1 cellular context compared by ENCODE assay signal in the genomic region with DNA sequence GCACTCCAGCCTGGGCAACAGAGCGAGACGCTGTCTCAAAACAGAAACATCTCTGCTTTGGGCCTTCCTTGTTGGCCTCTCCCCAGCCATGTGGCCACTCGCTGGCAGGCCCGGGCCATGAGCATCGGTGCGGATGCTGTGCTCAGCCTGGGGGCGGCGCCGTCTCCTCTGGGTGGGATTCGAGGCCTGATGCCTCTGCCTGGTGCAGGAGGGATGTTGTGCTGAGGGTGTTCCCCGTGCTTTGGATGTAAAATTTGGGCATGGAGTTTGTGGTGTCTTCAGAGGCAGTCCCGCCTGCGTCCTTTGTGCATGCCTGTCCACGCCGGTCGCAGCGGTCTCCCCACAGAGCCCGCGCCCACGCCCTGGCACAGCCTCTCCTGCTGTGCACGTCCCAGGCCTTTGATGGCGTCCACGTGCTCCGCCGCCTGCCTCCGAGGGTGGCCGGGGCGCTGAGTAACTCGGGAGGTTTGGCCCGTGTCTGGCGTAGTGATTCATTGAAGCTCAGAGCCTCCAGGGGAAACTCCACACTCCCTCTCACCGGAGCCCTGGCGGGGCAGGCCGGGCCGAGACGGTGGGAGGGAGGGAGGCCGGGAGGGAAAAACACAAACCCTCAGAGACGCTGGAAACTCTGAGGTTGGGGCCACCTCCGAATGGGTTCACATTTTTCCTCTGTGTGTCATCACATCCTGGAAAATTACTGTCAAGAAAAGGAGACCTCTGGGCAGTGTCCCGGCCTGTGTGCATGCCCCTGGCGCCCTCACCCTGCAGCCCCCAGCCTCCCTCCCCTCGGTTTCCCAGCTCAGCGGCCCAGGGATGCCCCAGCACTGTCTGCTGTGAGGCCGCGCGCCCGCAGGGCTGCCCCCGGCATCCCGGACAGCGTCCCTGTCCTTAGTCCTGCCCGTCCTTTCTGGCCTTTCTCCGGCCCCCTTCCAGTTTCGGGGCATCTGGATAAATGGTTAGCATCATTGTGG.
TF ChIP-seq lines count a peak whose summit lies in the region.

No MANE protein-coding gene starts in this region.

TF ChIP-seq in HepG2, 621 proteins besides CTCF, POLR2A, EP300 and RAD21 (continued from another document and continues in another):
- TF ChIP-seq PTBP1 (IDR thresholded peaks at IDR 0.05; ENCODE audit: low read depth, low read length, poor library complexity, severe bottlenecking) = peak; percentile 76
- TF ChIP-seq, protein P1, sequence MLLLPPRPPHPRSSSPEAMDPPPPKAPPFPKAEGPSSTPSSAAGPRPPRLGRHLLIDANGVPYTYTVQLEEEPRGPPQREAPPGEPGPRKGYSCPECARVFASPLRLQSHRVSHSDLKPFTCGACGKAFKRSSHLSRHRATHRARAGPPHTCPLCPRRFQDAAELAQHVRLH (CRISPR knock-in tag; IDR thresholded peaks at IDR 0.05; ENCODE audit: borderline replicate concordance, low read depth) = peak; percentile 43; the same call in 1 of the 2 replicates
- peak; percentile 67; the same call in 1 of the 2 replicates for TF ChIP-seq NFE2L1 (CRISPR knock-in tag; IDR thresholded peaks at IDR 0.05; ENCODE audit: borderline replicate concordance)
- peak; percentile 75; the same call in 1 of the 2 replicates for TF ChIP-seq EEA1 (CRISPR knock-in tag; IDR thresholded peaks at IDR 0.05; ENCODE audit: borderline replicate concordance)
- TF ChIP-seq ZNF225 (CRISPR knock-in tag; IDR thresholded peaks at IDR 0.05) = peak; percentile 88
- TF ChIP-seq ZNF781 (CRISPR knock-in tag; IDR thresholded peaks at IDR 0.05; ENCODE audit: borderline replicate concordance, not compliant biosample characterization) = peak; percentile 67
- TF ChIP-seq, protein P2, sequence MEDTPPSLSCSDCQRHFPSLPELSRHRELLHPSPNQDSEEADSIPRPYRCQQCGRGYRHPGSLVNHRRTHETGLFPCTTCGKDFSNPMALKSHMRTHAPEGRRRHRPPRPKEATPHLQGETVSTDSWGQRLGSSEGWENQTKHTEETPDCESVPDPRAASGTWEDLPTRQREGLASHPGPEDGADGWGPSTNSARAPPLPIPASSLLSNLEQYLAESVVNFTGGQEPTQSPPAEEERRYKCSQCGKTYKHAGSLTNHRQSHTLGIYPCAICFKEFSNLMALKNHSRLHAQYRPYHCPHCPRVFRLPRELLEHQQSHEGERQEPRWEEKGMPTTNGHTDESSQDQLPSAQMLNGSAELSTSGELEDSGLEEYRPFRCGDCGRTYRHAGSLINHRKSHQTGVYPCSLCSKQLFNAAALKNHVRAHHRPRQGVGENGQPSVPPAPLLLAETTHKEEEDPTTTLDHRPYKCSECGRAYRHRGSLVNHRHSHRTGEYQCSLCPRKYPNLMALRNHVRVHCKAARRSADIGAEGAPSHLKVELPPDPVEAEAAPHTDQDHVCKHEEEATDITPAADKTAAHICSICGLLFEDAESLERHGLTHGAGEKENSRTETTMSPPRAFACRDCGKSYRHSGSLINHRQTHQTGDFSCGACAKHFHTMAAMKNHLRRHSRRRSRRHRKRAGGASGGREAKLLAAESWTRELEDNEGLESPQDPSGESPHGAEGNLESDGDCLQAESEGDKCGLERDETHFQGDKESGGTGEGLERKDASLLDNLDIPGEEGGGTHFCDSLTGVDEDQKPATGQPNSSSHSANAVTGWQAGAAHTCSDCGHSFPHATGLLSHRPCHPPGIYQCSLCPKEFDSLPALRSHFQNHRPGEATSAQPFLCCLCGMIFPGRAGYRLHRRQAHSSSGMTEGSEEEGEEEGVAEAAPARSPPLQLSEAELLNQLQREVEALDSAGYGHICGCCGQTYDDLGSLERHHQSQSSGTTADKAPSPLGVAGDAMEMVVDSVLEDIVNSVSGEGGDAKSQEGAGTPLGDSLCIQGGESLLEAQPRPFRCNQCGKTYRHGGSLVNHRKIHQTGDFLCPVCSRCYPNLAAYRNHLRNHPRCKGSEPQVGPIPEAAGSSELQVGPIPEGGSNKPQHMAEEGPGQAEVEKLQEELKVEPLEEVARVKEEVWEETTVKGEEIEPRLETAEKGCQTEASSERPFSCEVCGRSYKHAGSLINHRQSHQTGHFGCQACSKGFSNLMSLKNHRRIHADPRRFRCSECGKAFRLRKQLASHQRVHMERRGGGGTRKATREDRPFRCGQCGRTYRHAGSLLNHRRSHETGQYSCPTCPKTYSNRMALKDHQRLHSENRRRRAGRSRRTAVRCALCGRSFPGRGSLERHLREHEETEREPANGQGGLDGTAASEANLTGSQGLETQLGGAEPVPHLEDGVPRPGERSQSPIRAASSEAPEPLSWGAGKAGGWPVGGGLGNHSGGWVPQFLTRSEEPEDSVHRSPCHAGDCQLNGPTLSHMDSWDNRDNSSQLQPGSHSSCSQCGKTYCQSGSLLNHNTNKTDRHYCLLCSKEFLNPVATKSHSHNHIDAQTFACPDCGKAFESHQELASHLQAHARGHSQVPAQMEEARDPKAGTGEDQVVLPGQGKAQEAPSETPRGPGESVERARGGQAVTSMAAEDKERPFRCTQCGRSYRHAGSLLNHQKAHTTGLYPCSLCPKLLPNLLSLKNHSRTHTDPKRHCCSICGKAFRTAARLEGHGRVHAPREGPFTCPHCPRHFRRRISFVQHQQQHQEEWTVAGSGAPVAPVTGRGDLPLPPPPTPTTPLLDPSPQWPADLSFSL (CRISPR knock-in tag; IDR thresholded peaks at IDR 0.05) = no peak
- no peak for TF ChIP-seq RARG (CRISPR knock-in tag; IDR thresholded peaks at IDR 0.05; ENCODE audit: low read depth)
- TF ChIP-seq AFF4 (CRISPR knock-in tag; IDR thresholded peaks at IDR 0.05) = 0 out of 2 replicates have a peak, but pooled peaks have one; percentile 45
- TF ChIP-seq HDAC2 (CRISPR knock-in tag; IDR thresholded peaks at IDR 0.05) = peak; percentile 80
- TF ChIP-seq ZNF761 (CRISPR knock-in tag; conservative IDR thresholded peaks at IDR 0.05) = peak; percentile 49; the same call in 1 of the 2 replicates
- peak; percentile 75; the same call in 1 of the 2 replicates for TF ChIP-seq THAP7 (CRISPR knock-in tag; IDR thresholded peaks at IDR 0.05)
- TF ChIP-seq ZNF292 (CRISPR knock-in tag; IDR thresholded peaks at IDR 0.05; ENCODE audit: borderline replicate concordance, low read depth) = no peak; the same call in 1 of the 2 replicates
- TF ChIP-seq ADNP (CRISPR knock-in tag; IDR thresholded peaks at IDR 0.05) = peak; percentile 38; the same call in 1 of the 2 replicates
- peak; percentile 10 for TF ChIP-seq YY1 (IDR thresholded peaks at IDR 0.05; ENCODE audit: insufficient read depth, insufficient replicate concordance, low read depth, low read length)
- TF ChIP-seq ZNF891 (CRISPR knock-in tag; IDR thresholded peaks at IDR 0.05) = 0 out of 2 replicates have a peak, but pooled peaks have one; percentile 48
- peak; percentile 81; the same call in 1 of the 2 replicates for TF ChIP-seq SAFB2 (CRISPR knock-in tag; IDR thresholded peaks at IDR 0.05; ENCODE audit: borderline replicate concordance, low read depth)
- TF ChIP-seq HIVEP1 (CRISPR knock-in tag; IDR thresholded peaks at IDR 0.05) = peak; percentile 96
- TF ChIP-seq PHF8 (CRISPR knock-in tag; IDR thresholded peaks at IDR 0.05) = no peak; the same call in 1 of the 2 replicates
- no peak for TF ChIP-seq SNAPC2 (CRISPR knock-in tag; IDR thresholded peaks at IDR 0.05)
- TF ChIP-seq ZNF512B (CRISPR knock-in tag; IDR thresholded peaks at IDR 0.05; ENCODE audit: borderline replicate concordance) = 0 out of 2 replicates have a peak, but pooled peaks have one; percentile 20
- no peak for TF ChIP-seq TEAD2 (CRISPR knock-in tag; IDR thresholded peaks at IDR 0.05)
- peak; percentile 63 for TF ChIP-seq HDAC1 (CRISPR knock-in tag; IDR thresholded peaks at IDR 0.05)
- TF ChIP-seq ATM (IDR thresholded peaks at IDR 0.05; ENCODE audit: borderline replicate concordance) = no peak
- TF ChIP-seq FOXC1 (CRISPR knock-in tag; IDR thresholded peaks at IDR 0.05; ENCODE audit: borderline replicate concordance) = peak; percentile 72
- peak; percentile 30; the same call in 1 of the 2 replicates for TF ChIP-seq PPARG (CRISPR knock-in tag; conservative IDR thresholded peaks at IDR 0.05)
- peak; percentile 50; the same call in 1 of the 2 replicates for TF ChIP-seq CCDC6 (CRISPR knock-in tag; IDR thresholded peaks at IDR 0.05)
- TF ChIP-seq ZSCAN31 (CRISPR knock-in tag; IDR thresholded peaks at IDR 0.05; ENCODE audit: low read depth) = peak; percentile 98; the same call in 1 of the 2 replicates
- no peak for TF ChIP-seq ZNF282 (IDR thresholded peaks at IDR 0.05; ENCODE audit: partially characterized antibody)
- peak; percentile 73; the same call in 1 of the 2 replicates for TF ChIP-seq ZNF354B (CRISPR knock-in tag; IDR thresholded peaks at IDR 0.05)
- TF ChIP-seq TAF15 (IDR thresholded peaks at IDR 0.05; ENCODE audit: low read depth, low read length, poor library complexity, severe bottlenecking) = peak; percentile 75
- no peak for TF ChIP-seq FOXK2 (IDR thresholded peaks at IDR 0.05)
- TF ChIP-seq ZNF260 (CRISPR knock-in tag; IDR thresholded peaks at IDR 0.05; ENCODE audit: borderline replicate concordance, low read depth) = 0 out of 2 replicates have a peak, but pooled peaks have one; percentile 70
- TF ChIP-seq EHMT2 (IDR thresholded peaks at IDR 0.05; ENCODE audit: borderline replicate concordance, low read depth, low read length) = no peak
- peak; percentile 56; the same call in 1 of the 2 replicates for TF ChIP-seq DMAP1 (CRISPR knock-in tag; IDR thresholded peaks at IDR 0.05)
- TF ChIP-seq, protein P3, sequence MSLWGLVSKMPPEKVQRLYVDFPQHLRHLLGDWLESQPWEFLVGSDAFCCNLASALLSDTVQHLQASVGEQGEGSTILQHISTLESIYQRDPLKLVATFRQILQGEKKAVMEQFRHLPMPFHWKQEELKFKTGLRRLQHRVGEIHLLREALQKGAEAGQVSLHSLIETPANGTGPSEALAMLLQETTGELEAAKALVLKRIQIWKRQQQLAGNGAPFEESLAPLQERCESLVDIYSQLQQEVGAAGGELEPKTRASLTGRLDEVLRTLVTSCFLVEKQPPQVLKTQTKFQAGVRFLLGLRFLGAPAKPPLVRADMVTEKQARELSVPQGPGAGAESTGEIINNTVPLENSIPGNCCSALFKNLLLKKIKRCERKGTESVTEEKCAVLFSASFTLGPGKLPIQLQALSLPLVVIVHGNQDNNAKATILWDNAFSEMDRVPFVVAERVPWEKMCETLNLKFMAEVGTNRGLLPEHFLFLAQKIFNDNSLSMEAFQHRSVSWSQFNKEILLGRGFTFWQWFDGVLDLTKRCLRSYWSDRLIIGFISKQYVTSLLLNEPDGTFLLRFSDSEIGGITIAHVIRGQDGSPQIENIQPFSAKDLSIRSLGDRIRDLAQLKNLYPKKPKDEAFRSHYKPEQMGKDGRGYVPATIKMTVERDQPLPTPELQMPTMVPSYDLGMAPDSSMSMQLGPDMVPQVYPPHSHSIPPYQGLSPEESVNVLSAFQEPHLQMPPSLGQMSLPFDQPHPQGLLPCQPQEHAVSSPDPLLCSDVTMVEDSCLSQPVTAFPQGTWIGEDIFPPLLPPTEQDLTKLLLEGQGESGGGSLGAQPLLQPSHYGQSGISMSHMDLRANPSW (CRISPR knock-in tag; IDR thresholded peaks at IDR 0.05; ENCODE audit: borderline replicate concordance) = 0 out of 2 replicates have a peak, but pooled peaks have one; percentile 37
